ENCODE assay signal across 19 cellular contexts in genomic region chr5:35442916-35443639, GRCh38.
DNase-seq lines count a peak whose midpoint lies in the region; ATAC-seq and TF ChIP-seq lines count a peak whose summit lies in the region.
"Had no signal": no experiment of that assay in that cellular context is flagged by ENCODE, and none has a peak within 500 bp of the region (broad histone marks: within the 10 kb centered on the region; RNA-seq: fewer than 3 reads in every experiment).

No MANE protein-coding gene starts in this region.

- TF ChIP-seq CTCF in fibroblast of villous mesenchyme (IDR thresholded peaks at IDR 0.05; ENCODE audit: insufficient read depth, low read depth, low read length), result no peak
- no peak for TF ChIP-seq CTCF in mucosa of descending colon (IDR thresholded peaks at IDR 0.05)
- no peak for TF ChIP-seq CTCF in adrenal gland (IDR thresholded peaks at IDR 0.05)

- ATAC-seq in mucosa of descending colon, result peak; percentile 49
- ATAC-seq in HG03442 (IDR thresholded peaks at IDR 0.05; ENCODE audit: unreplicated experiment), result no peak
- ATAC-seq: SK-N-SH treated with all-trans-retinoic acid at 6 μM for 48 hours had no signal

- no peak overlapping the region for H3K9ac ChIP-seq in adipocyte (ENCODE audit: low read length)
- H3K9ac ChIP-seq: BLaER1 treated with 17β-estradiol and CSF1 and Interleukin-3, amounts not matched to agents 10 nM and 100 nM had no signal

- DNase-seq in EL (peak; percentile 60), adipocyte (ENCODE audit: low read depth) (peak; percentile 17), fibroblast of villous mesenchyme (ENCODE audit: low read depth) (peak; percentile 73), mucosa of descending colon (no peak), NCI-H1092 treated with DMSO at 0.1 percent for 48 hours (lab: John Stamatoyannopoulos, UW) (no peak), GF-D8 (lab: John Stamatoyannopoulos, UW) (no peak), adrenal gland (no peak)
- DNase-seq: H7, Karpas-422, NCI-H1417 treated with DMSO at 0.1 percent for 48 hours, NCI-H187 treated with DMSO at 0.1 percent for 48 hours, NCI-H226, NCI-H524, NCI-H82, RPMI8226, SHP77 treated with DMSO at 0.1 percent for 48 hours had no signal

- H3K4me3 ChIP-seq in adipocyte (ENCODE audit: low read length) (no peak overlapping the region), fibroblast of villous mesenchyme (ENCODE audit: low read depth, low read length) (no peak overlapping the region), mucosa of descending colon (no peak overlapping the region), adrenal gland (no peak overlapping the region)
- H3K4me3 ChIP-seq: BLaER1 treated with 17β-estradiol and CSF1 and Interleukin-3, amounts not matched to agents 10 nM and 100 nM had no signal

- WGBS in adrenal gland, 4 donors, result 86 to 93% (median 92%) methylated on average over 4 of the region's 4 CpGs

- no peaks in the 10 kb centered on the region for H3K4me1 ChIP-seq in adipocyte (ENCODE audit: control insufficient read depth, insufficient read depth, low read length)
- no peaks in the 10 kb centered on the region for H3K4me1 ChIP-seq in mucosa of descending colon (ENCODE audit: low read depth)
- no peaks in the 10 kb centered on the region for H3K4me1 ChIP-seq in adrenal gland (replicated peaks in 1 of 2)

- intact Hi-C loops in mucosa of descending colon (cut with DNase I, micrococcal nuclease), result no loop called here
- intact Hi-C loops in adrenal gland (cut with DNase I), result loop anchor here in 1 of 2 donors (10.0 kb wide), 1 partner anchor 348 kb away; no protein-coding TSS in a partner anchor

- no peak overlapping the region for H3K27ac ChIP-seq in adrenal gland
- H3K27ac ChIP-seq: BLaER1 treated with 17β-estradiol and CSF1 and Interleukin-3, amounts not matched to agents 10 nM and 100 nM had no signal

- H3K27me3 ChIP-seq in adipocyte (replicated peaks; ENCODE audit: control insufficient read depth, insufficient read depth, low read length) (no peaks in the 10 kb centered on the region), adrenal gland (no peaks in the 10 kb centered on the region)
- H3K27me3 ChIP-seq: BLaER1 treated with 17β-estradiol and CSF1 and Interleukin-3, amounts not matched to agents 10 nM and 100 nM had no signal

- no peaks in the 10 kb centered on the region for H3K36me3 ChIP-seq in adipocyte (ENCODE audit: control insufficient read depth, insufficient read depth, low read length, severe bottlenecking)
- H3K36me3 ChIP-seq in mucosa of descending colon (ENCODE audit: low read depth), result no peaks in the 10 kb centered on the region
- no peaks in the 10 kb centered on the region for H3K36me3 ChIP-seq in adrenal gland (replicated peaks in 1 of 2)
- H3K36me3 ChIP-seq: BLaER1 treated with 17β-estradiol and CSF1 and Interleukin-3, amounts not matched to agents 10 nM and 100 nM had no signal

- no peaks in the 10 kb centered on the region for H3K9me3 ChIP-seq in adipocyte (ENCODE audit: control insufficient read depth, low read length)
- H3K9me3 ChIP-seq in mucosa of descending colon, result no peaks in the 10 kb centered on the region
- H3K9me3 ChIP-seq in adrenal gland (replicated peaks in 1 of 3), result no peaks in the 10 kb centered on the region

- TF ChIP-seq POLR2A in adrenal gland (IDR thresholded peaks at IDR 0.05), result no peak

Comparison
In these comparisons a context has a peak if more than half of its experiments do, and no peak if none do; other contexts are left out.
1. DNase-seq: peak in EL (single experiment), adipocyte (single experiment) and fibroblast of villous mesenchyme (single experiment); none in mucosa of descending colon (0 of 3), NCI-H1092 treated with DMSO at 0.1 percent for 48 hours (single experiment), GF-D8 (single experiment) and adrenal gland (0 of 7).